In genomic region chr17:2423271-2423670, GRCh38 we compare ENCODE assay signal across 24 cellular contexts. TPM values are rescaled to one million over a fixed set of nuclear protein-coding genes. Genes with fewer than 3 reads are reported as not detected.
DNase-seq lines count a peak whose midpoint lies in the region; ATAC-seq and TF ChIP-seq lines count a peak whose summit lies in the region.
"Had no signal": no experiment of that assay in that cellular context is flagged by ENCODE, and none has a peak within 500 bp of the region (broad histone marks: within the 10 kb centered on the region; RNA-seq: fewer than 3 reads in every experiment).

No MANE protein-coding gene starts in this region.

- TF ChIP-seq POLR2A in IMR-90 (IDR thresholded peaks at IDR 0.05; ENCODE audit: low read depth, low read length) (no peak), testis (IDR thresholded peaks at IDR 0.05) (no peak)

- no peaks in the 10 kb centered on the region for H3K4me1 Mint-ChIP-seq in effector memory CD8-positive, alpha-beta T cell (ENCODE audit: low read depth in 2 of 2)
- peaks cover 2 to 7% of the 10 kb centered on the region in 2 donors for H3K4me1 Mint-ChIP-seq in stimulated activated naive B cell treated with anti-CD40 and anti-IgM and Interleukin-4, amounts not matched to agents 10 μg/mL and 1 μg/mL and 100 μg/mL, for 72 hours

- H2BK20ac ChIP-seq in IMR-90 (ENCODE audit: low read depth, low read length) = no peak overlapping the region

- DNase-seq in IMR-90 (no peak), NCI-H82 (lab: John Stamatoyannopoulos, UW) (peak; percentile 99), testis (peak; percentile 79), cerebellum (ENCODE audit: low spot score) (no peak)
- no peak for DNase-seq in effector memory CD8-positive, alpha-beta T cell
- no peak for DNase-seq in stimulated activated naive B cell treated with anti-CD40 and anti-IgM and Interleukin-4, amounts not matched to agents 10 μg/mL and 1 μg/mL and 100 μg/mL, for 72 hours
- DNase-seq: activated gamma-delta T cell treated with Interleukin-2 at 50 U/mL for 16 hours; activated T-cell treated with anti-CD3 and anti-CD28 coated beads, Interleukin-2, amount 50 U/mL, for 24 hours; DMS 273 treated with DMSO at 0.1 percent for 48 hours; effector memory CD4-positive, alpha-beta T cell; GDM1; GM23248; HFFc6; kidney glomerular epithelial cell; MG63; NCI-H1694; NK-92 treated with Interleukin-12 subunit alpha and Interleukin-12 subunit beta, amount 100 ng/mL, for 24 hours; PC-9; stomach; transverse colon had no signal

- H2AK9ac ChIP-seq in IMR-90 (replicated peaks; ENCODE audit: low read depth, low read length, poor library complexity) = no peak overlapping the region

- H4K5ac ChIP-seq in IMR-90 (ENCODE audit: low read depth, low read length) = no peak overlapping the region

- H3K27ac ChIP-seq in IMR-90 (ENCODE audit: insufficient read depth, low read length) (no peak overlapping the region), testis (peak overlapping the region in 1 of 2 donors; percentile 2)
- H3K27ac ChIP-seq: GM23248, neutrophil, PC-9, stomach, transverse colon had no signal

- no peak overlapping the region for H3K4me3 Mint-ChIP-seq in effector memory CD8-positive, alpha-beta T cell
- H3K4me3 Mint-ChIP-seq in stimulated activated naive B cell treated with anti-CD40 and anti-IgM and Interleukin-4, amounts not matched to agents 10 μg/mL and 1 μg/mL and 100 μg/mL, for 72 hours = no peak overlapping the region
- H3K4me3 Mint-ChIP-seq: activated T-cell treated with anti-CD3 and anti-CD28 coated beads, Interleukin-2, amount 50 U/mL, for 24 hours; HFFc6 had no signal

- intact Hi-C loops in IMR-90 (cut with micrococcal nuclease) (loop anchor here (5.0 kb wide), 1 partner anchor 259 kb away; no protein-coding TSS in a partner anchor), testis (cut with DNase I; ENCODE audit: low total_unique reads) (no loop called here)

- CTCF ChIA-PET in IMR-90 (lab: Yijun Ruan, JAX) = no interaction called here

- no CpG with 5 or more reads among the region's 6 CpGs for WGBS in IMR-90 (ENCODE audit: extremely low coverage in 2 of 2, insufficient read length in 1 of 2), 2 experiments
- 51 to 71% methylated on average over 6 of the region's 6 CpGs for WGBS in testis, 2 donors

- no peak overlapping the region for H2BK5ac ChIP-seq in IMR-90 (ENCODE audit: low read depth, low read length, poor library complexity, severe bottlenecking)

- no peak overlapping the region for H4K8ac ChIP-seq in IMR-90 (ENCODE audit: low read depth in 2 of 2, low read length in 2 of 2)

- peaks cover 3% of the 10 kb centered on the region; the same call in 1 of the 2 replicates for H3K9me1 ChIP-seq in IMR-90 (ENCODE audit: insufficient read depth, low read length)

- no peak overlapping the region for H3K4me3 ChIP-seq in IMR-90 (ENCODE audit: insufficient read depth, low read depth, low read length)
- H3K4me3 ChIP-seq in testis = no peak overlapping the region
- H3K4me3 ChIP-seq: GM23248, lung, MG63, PC-9, prostate gland, stomach, transverse colon had no signal

- dilution Hi-C loops in IMR-90 (cut with HindIII; ENCODE audit: low sequenced_read_pairs, unreplicated experiment) = no loop called here

- H3K9me3 ChIP-seq in IMR-90 (ENCODE audit: control insufficient read depth, insufficient read depth, low read length) = no peaks in the 10 kb centered on the region
- H3K9me3 ChIP-seq in testis = no peaks in the 10 kb centered on the region
- H3K9me3 ChIP-seq: MG63, neutrophil, prostate gland, stomach, transverse colon had no signal

- H3K27me3 ChIP-seq in IMR-90 (ENCODE audit: control insufficient read depth, insufficient read depth, low read length) = no peaks in the 10 kb centered on the region
- no peaks in the 10 kb centered on the region for H3K27me3 ChIP-seq in testis
- H3K27me3 ChIP-seq: MG63, neutrophil, stomach, transverse colon had no signal

- H2AK5ac ChIP-seq in IMR-90 (ENCODE audit: low read depth, low read length) = no peak overlapping the region

- no peak overlapping the region for H3K14ac ChIP-seq in IMR-90 (replicated peaks; ENCODE audit: low read depth, low read length)

- H3K79me1 ChIP-seq in IMR-90 (ENCODE audit: low read depth in 1 of 2, low read length in 2 of 2) = peaks cover 3 to 14% of the 10 kb centered on the region in 2 experiments; a peak in 2 of 4 replicates

- no peak overlapping the region for H2BK15ac ChIP-seq in IMR-90 (ENCODE audit: low read depth, low read length)

- in situ Hi-C loops in IMR-90 (cut with MboI; ENCODE audit: low sequenced_read_pairs) = loop anchor here (10.0 kb wide), 1 partner anchor 252 kb away; no protein-coding TSS in a partner anchor

- ATAC-seq in IMR-90 (ENCODE audit: low read depth) (no peak), esophagus mucosa (peak; percentile 90)
- no peak for ATAC-seq in effector memory CD8-positive, alpha-beta T cell (replicated peaks)
- no peak for ATAC-seq in stimulated activated naive B cell treated with anti-CD40 and anti-IgM and Interleukin-4, amounts not matched to agents 10 μg/mL and 1 μg/mL and 100 μg/mL, for 72 hours (replicated peaks)

- H3K27ac Mint-ChIP-seq in effector memory CD8-positive, alpha-beta T cell = no peak overlapping the region
- H3K27ac Mint-ChIP-seq in stimulated activated naive B cell treated with anti-CD40 and anti-IgM and Interleukin-4, amounts not matched to agents 10 μg/mL and 1 μg/mL and 100 μg/mL, for 72 hours = no peak overlapping the region
- H3K27ac Mint-ChIP-seq: HFFc6 had no signal

- no peak overlapping the region for H3K4me2 ChIP-seq in IMR-90 (ENCODE audit: low read depth, low read length)
- H3K4me2 ChIP-seq: PC-9 had no signal

- TF ChIP-seq CTCF in IMR-90 (conservative IDR thresholded peaks at IDR 0.05; ENCODE audit: low read depth, low read length) (no peak), testis (IDR thresholded peaks at IDR 0.05) (no peak)

- H3K56ac ChIP-seq in IMR-90 (ENCODE audit: extremely low read depth, insufficient read depth, low read length) = no peak overlapping the region

- BruUV-seq in IMR-90 (replicated peaks; lab: Mats Ljungman, UMichigan) = no TSS peak

- TF ChIP-seq RAD21 in IMR-90 (IDR thresholded peaks at IDR 0.05; ENCODE audit: low read length) = no peak

- H3K23ac ChIP-seq in IMR-90 (ENCODE audit: low read depth, low read length) = no peak overlapping the region

- no peak overlapping the region for H3K4ac ChIP-seq in IMR-90 (ENCODE audit: low read depth, low read length)

- H3K9me3 Mint-ChIP-seq in effector memory CD8-positive, alpha-beta T cell = no peaks in the 10 kb centered on the region
- no peaks in the 10 kb centered on the region for H3K9me3 Mint-ChIP-seq in stimulated activated naive B cell treated with anti-CD40 and anti-IgM and Interleukin-4, amounts not matched to agents 10 μg/mL and 1 μg/mL and 100 μg/mL, for 72 hours
- H3K9me3 Mint-ChIP-seq: activated T-cell treated with anti-CD3 and anti-CD28 coated beads, Interleukin-2, amount 50 U/mL, for 24 hours; HFFc6 had no signal

- H2AFZ ChIP-seq in IMR-90 (replicated peaks; ENCODE audit: low read length, poor library complexity) = no peak overlapping the region
- H2AFZ ChIP-seq: GM23248, PC-9 had no signal

- no peaks in the 10 kb centered on the region for H3K27me3 Mint-ChIP-seq in effector memory CD8-positive, alpha-beta T cell
- H3K27me3 Mint-ChIP-seq in stimulated activated naive B cell treated with anti-CD40 and anti-IgM and Interleukin-4, amounts not matched to agents 10 μg/mL and 1 μg/mL and 100 μg/mL, for 72 hours = no peaks in the 10 kb centered on the region
- H3K27me3 Mint-ChIP-seq: activated T-cell treated with anti-CD3 and anti-CD28 coated beads, Interleukin-2, amount 50 U/mL, for 24 hours had no signal

- no peak overlapping the region for H4K91ac ChIP-seq in IMR-90 (ENCODE audit: insufficient read depth, low read depth, low read length)

- H3K36me3 ChIP-seq in IMR-90 (ENCODE audit: control insufficient read depth, insufficient read depth, low read length) (peaks cover 5% of the 10 kb centered on the region; the same call in 1 of the 2 replicates), testis (ENCODE audit: low read depth, missing control alignments) (no peaks in the 10 kb centered on the region)

- POLR2A ChIA-PET in IMR-90 (lab: Charles Lee; ENCODE audit: unreplicated experiment) = no interaction called here

- H3K4me1 ChIP-seq in IMR-90 (ENCODE audit: control insufficient read depth, insufficient read depth, low read length) (peaks cover 19% of the 10 kb centered on the region), testis (peaks cover 39% of the 10 kb centered on the region)
- H3K4me1 ChIP-seq: prostate gland had no signal

- no peak overlapping the region for H3K9ac ChIP-seq in IMR-90 (ENCODE audit: low read depth, low read length)
- H3K9ac ChIP-seq: GM23248 had no signal

- H3K18ac ChIP-seq in IMR-90 (ENCODE audit: low read depth, low read length) = no peak overlapping the region

- peaks cover 49% of the 10 kb centered on the region for H3K36me3 Mint-ChIP-seq in effector memory CD8-positive, alpha-beta T cell (ENCODE audit: insufficient read depth)
- peaks cover 39 to 62% of the 10 kb centered on the region in 2 donors for H3K36me3 Mint-ChIP-seq in stimulated activated naive B cell treated with anti-CD40 and anti-IgM and Interleukin-4, amounts not matched to agents 10 μg/mL and 1 μg/mL and 100 μg/mL, for 72 hours

- no peak overlapping the region for H2BK120ac ChIP-seq in IMR-90 (ENCODE audit: low read depth, low read length)

- H4K20me1 ChIP-seq in IMR-90 (ENCODE audit: insufficient read depth, low read length) = 0 out of 2 replicates have a peak, but pooled peaks cover 3% of the 10 kb centered on the region

TF ChIP-seq in IMR-90, 13 proteins besides CTCF, POLR2A, EP300 and RAD21:
- TF ChIP-seq CEBPB (IDR thresholded peaks at IDR 0.05; ENCODE audit: low read depth, low read length) (0 out of 2 replicates have a peak, but pooled peaks have one; percentile 4), MXI1 (IDR thresholded peaks at IDR 0.05; ENCODE audit: borderline replicate concordance, low read depth, low read length) (no peak)

RNA-seq across cellular contexts. Expression of gene MNT, which starts 22.4 kb away (rescaled TPM):
- total RNA-seq in IMR-90 (2012; rRNA removed) (1.4 and 1.9 TPM in 2 replicates), esophagus mucosa (28.6 TPM), testis (10 to 100 TPM; 46.3 to 67.7 TPM), cerebellum (8.3 TPM)
- polyA plus RNA-seq in IMR-90 (2012; rRNA removed) (8.3 and 9.4 TPM in 2 replicates), testis (ENCODE audit: insufficient read depth, low read depth, low replicate concordance) (27.9 TPM)
- polyA plus RNA-seq in IMR-90 (2012; cell fraction: cytosol; rRNA removed) = 7.6 and 9.5 TPM in 2 replicates
- polyA plus RNA-seq in IMR-90 (2012; cell fraction: nucleus; rRNA removed; ENCODE audit: low replicate concordance) = 48.6 and 60.0 TPM in 2 replicates

Comparison
In these comparisons a context has a peak if more than half of its experiments do, and no peak if none do; other contexts are left out.
1. DNase-seq: peak in NCI-H82 (single experiment) and testis (single experiment); none in IMR-90 (single experiment), effector memory CD8-positive, alpha-beta T cell (0 of 3), cerebellum (single experiment) and stimulated activated naive B cell treated with anti-CD40 and anti-IgM and Interleukin-4, amounts not matched to agents 10 μg/mL and 1 μg/mL and 100 μg/mL, for 72 hours (single experiment).